Comparison of ENCODE assay signal across 8 cellular contexts in genomic region chr19:28878862-28879566, GRCh38.
DNase-seq lines count a peak whose midpoint lies in the region; ATAC-seq and TF ChIP-seq lines count a peak whose summit lies in the region.

No MANE protein-coding gene starts in this region.

- H3K4me3 ChIP-seq in HAP-1, result no peak overlapping the region

- no peaks in the 10 kb centered on the region for H3K9me3 Mint-ChIP-seq in activated CD4-positive, alpha-beta memory T cell treated with anti-CD3 and anti-CD28 coated beads for 36 hours
- no peaks in the 10 kb centered on the region for H3K9me3 Mint-ChIP-seq in effector memory CD8-positive, alpha-beta T cell
- H3K9me3 Mint-ChIP-seq in mesothelial cell of epicardium, result no peaks in the 10 kb centered on the region

- H3K27ac ChIP-seq in C4-2B, result no peak overlapping the region

- H3K36me3 Mint-ChIP-seq in activated CD4-positive, alpha-beta memory T cell treated with anti-CD3 and anti-CD28 coated beads for 36 hours, result no peaks in the 10 kb centered on the region
- H3K36me3 Mint-ChIP-seq in effector memory CD8-positive, alpha-beta T cell (ENCODE audit: insufficient read depth), result no peaks in the 10 kb centered on the region
- H3K36me3 Mint-ChIP-seq in mesothelial cell of epicardium, result no peaks in the 10 kb centered on the region

- H3K27ac Mint-ChIP-seq in activated CD4-positive, alpha-beta memory T cell treated with anti-CD3 and anti-CD28 coated beads for 36 hours, result no peak overlapping the region
- no peak overlapping the region for H3K27ac Mint-ChIP-seq in effector memory CD8-positive, alpha-beta T cell
- H3K27ac Mint-ChIP-seq in mesothelial cell of epicardium, result no peak overlapping the region

- H3K4me1 Mint-ChIP-seq in activated CD4-positive, alpha-beta memory T cell treated with anti-CD3 and anti-CD28 coated beads for 36 hours (ENCODE audit: low read depth), result no peaks in the 10 kb centered on the region
- no peaks in the 10 kb centered on the region for H3K4me1 Mint-ChIP-seq in effector memory CD8-positive, alpha-beta T cell (ENCODE audit: low read depth in 2 of 2)
- peaks cover 3% of the 10 kb centered on the region for H3K4me1 Mint-ChIP-seq in mesothelial cell of epicardium

- H3K36me3 ChIP-seq in HAP-1 (replicated peaks), result no peaks in the 10 kb centered on the region

- POLR2A ChIA-PET in activated CD4-positive, alpha-beta memory T cell treated with anti-CD3 and anti-CD28 coated beads for 36 hours (lab: Charles Lee), result no interaction called here

- H3K4me3 Mint-ChIP-seq in activated CD4-positive, alpha-beta memory T cell treated with anti-CD3 and anti-CD28 coated beads for 36 hours, result no peak overlapping the region
- no peak overlapping the region for H3K4me3 Mint-ChIP-seq in effector memory CD8-positive, alpha-beta T cell
- no peak overlapping the region for H3K4me3 Mint-ChIP-seq in mesothelial cell of epicardium

- in situ Hi-C loops in HAP-1 (cut with MboI; ENCODE audit: low sequenced_read_pairs), result no loop called here

- peak; percentile 34 to 71 for DNase-seq in HAP-1 (ENCODE audit: low spot score in 2 of 2)
- DNase-seq in NCI-H69 (lab: John Stamatoyannopoulos, UW), result peak; percentile 60
- peak; percentile 64 for DNase-seq in activated CD4-positive, alpha-beta memory T cell treated with anti-CD3 and anti-CD28 coated beads for 36 hours
- peak; percentile 21 to 37 (median 30) for DNase-seq in effector memory CD8-positive, alpha-beta T cell
- peak; percentile 65 to 81 for DNase-seq in mesothelial cell of epicardium (ENCODE audit: low spot score in 2 of 2, unreplicated experiment in 2 of 2)
- peak; percentile 25 for DNase-seq in stimulated activated CD8-positive, alpha-beta memory T cell treated with anti-CD3 and anti-CD28 coated beads, Interleukin-7, amount 100 ng/mL, for 24 hours (ENCODE audit: low read depth)

- H3K4me1 ChIP-seq in HAP-1, result no peaks in the 10 kb centered on the region

- H3K9me3 ChIP-seq in HAP-1, result no peaks in the 10 kb centered on the region

- intact Hi-C loops in activated CD4-positive, alpha-beta memory T cell treated with anti-CD3 and anti-CD28 coated beads for 36 hours (cut with micrococcal nuclease), result loop anchor here (1.0 to 10.0 kb wide), 2 partner anchors 142 to 914 kb away; no protein-coding TSS in a partner anchor

- H3K27me3 ChIP-seq in HAP-1 (ENCODE audit: low read depth), result no peaks in the 10 kb centered on the region

- peak; percentile 63 for TF ChIP-seq CTCF in C4-2B (conservative IDR thresholded peaks at IDR 0.05)
- TF ChIP-seq CTCF in mesothelial cell of epicardium (IDR thresholded peaks at IDR 0.05; ENCODE audit: unreplicated experiment), result peak; percentile 91

- CTCF ChIA-PET in activated CD4-positive, alpha-beta memory T cell treated with anti-CD3 and anti-CD28 coated beads for 36 hours (lab: Charles Lee), result interaction anchor here (0.6 to 1.6 kb wide), 11 partner anchors 14 to 1305 kb away, joined by 3 to 11 read pairs (median 3); no protein-coding TSS in a partner anchor

- peaks cover 2% of the 10 kb centered on the region for H3K27me3 Mint-ChIP-seq in activated CD4-positive, alpha-beta memory T cell treated with anti-CD3 and anti-CD28 coated beads for 36 hours
- H3K27me3 Mint-ChIP-seq in effector memory CD8-positive, alpha-beta T cell, result peaks cover 0 to 7% of the 10 kb centered on the region in 2 donors
- peaks cover 36% of the 10 kb centered on the region for H3K27me3 Mint-ChIP-seq in mesothelial cell of epicardium (ENCODE audit: low read depth)

- no peak for ATAC-seq in effector memory CD8-positive, alpha-beta T cell (replicated peaks)
- no peak for ATAC-seq in GM19452 (IDR thresholded peaks at IDR 0.05; ENCODE audit: unreplicated experiment)
